9 cellular contexts compared by ENCODE assay signal in the genomic region with DNA sequence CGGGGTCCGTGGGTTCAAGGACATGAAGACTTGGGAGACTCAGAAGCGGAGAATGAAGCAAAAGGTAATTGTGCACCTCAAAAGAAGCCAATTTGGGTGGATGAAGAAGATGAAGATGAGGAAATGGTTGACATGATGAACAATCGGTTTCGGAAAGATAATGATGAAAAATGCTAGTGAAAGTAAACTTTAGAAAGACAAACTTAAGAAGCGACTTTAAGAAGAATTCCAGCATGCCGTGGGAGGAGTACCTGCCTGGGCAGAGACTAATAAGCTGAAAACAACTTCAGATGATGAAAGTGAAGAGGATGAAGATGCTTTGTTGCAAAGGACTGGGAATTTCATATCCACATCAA. TPM values are rescaled to one million over a fixed set of nuclear protein-coding genes. Genes with fewer than 3 reads are reported as not detected.
DNase-seq lines count a peak whose midpoint lies in the region; ATAC-seq and TF ChIP-seq lines count a peak whose summit lies in the region.
"Had no signal": no experiment of that assay in that cellular context is flagged by ENCODE, and none has a peak within 500 bp of the region (broad histone marks: within the 10 kb centered on the region; RNA-seq: fewer than 3 reads in every experiment).

No MANE protein-coding gene starts in this region.

- H3K4me1 ChIP-seq in prostate gland (replicated peaks) = no peaks in the 10 kb centered on the region

- 64% methylated on average over 7 of the region's 7 CpGs for WGBS in prostate gland

- H3K36me3 ChIP-seq in GM06990 (ENCODE audit: control insufficient read depth, insufficient read depth, low read length) (no peaks in the 10 kb centered on the region; the same call in 1 of the 2 replicates), SK-N-MC (ENCODE audit: insufficient read depth, low read length) (no peaks in the 10 kb centered on the region), prostate gland (no peaks in the 10 kb centered on the region)

- H3K9ac ChIP-seq in SK-N-MC (ENCODE audit: insufficient read length) = peak overlapping the region; percentile 51

- peak overlapping the region; percentile 58 for H3K4me3 ChIP-seq in GM06990 (replicated peaks; ENCODE audit: low read depth, low read length)
- H3K4me3 ChIP-seq in SK-N-MC = peak overlapping the region; percentile 77
- peak overlapping the region; percentile 56 for H3K4me3 ChIP-seq in fibroblast of pulmonary artery (replicated peaks; ENCODE audit: low read depth, low read length)
- peak overlapping the region; percentile 26 to 32 for H3K4me3 ChIP-seq in prostate gland

- TF ChIP-seq CTCF in GM06990 (IDR thresholded peaks at IDR 0.05; ENCODE audit: insufficient read depth, low read length, poor library complexity, severe bottlenecking) (no peak), fibroblast of pulmonary artery (IDR thresholded peaks at IDR 0.05; ENCODE audit: low read length, missing control alignments) (no peak), prostate gland (IDR thresholded peaks at IDR 0.05) (no peak)

- DNase-seq in GM06990 (ENCODE audit: extremely low read depth, insufficient read length) (no peak), SK-N-MC (ENCODE audit: low read depth, low spot score) (no peak), fibroblast of pulmonary artery (ENCODE audit: low read depth) (no peak), prostate gland (ENCODE audit: low spot score) (no peak), Kasumi-1 (lab: John Stamatoyannopoulos, UW) (no peak), NCI-H1092 (lab: John Stamatoyannopoulos, UW) (no peak)
- DNase-seq in central memory CD4-positive, alpha-beta T cell = no peak

- H3K27ac ChIP-seq in SK-N-MC (no peak overlapping the region), prostate gland (peak overlapping the region in 1 of 2 donors; percentile 10)
- H3K27ac ChIP-seq: HL-60 had no signal

- ATAC-seq in GM18870 (IDR thresholded peaks at IDR 0.05; ENCODE audit: unreplicated experiment) = no peak

- H3K9me3 ChIP-seq in SK-N-MC (ENCODE audit: low read depth, low read length) (no peaks in the 10 kb centered on the region), prostate gland (no peaks in the 10 kb centered on the region)

- intact Hi-C loops in prostate gland (cut with DNase I) = no loop called here

- no peak for TF ChIP-seq POLR2A in prostate gland (IDR thresholded peaks at IDR 0.05)

- H3K27me3 ChIP-seq in GM06990 (replicated peaks; ENCODE audit: control insufficient read depth, insufficient read depth, low read length) (no peaks in the 10 kb centered on the region), prostate gland (replicated peaks; ENCODE audit: insufficient read depth) (no peaks in the 10 kb centered on the region)

RNA-seq across cellular contexts. Expression of a gene that starts 43.5 kb away (rescaled TPM):
- total RNA-seq in prostate gland = 10 to 100 TPM in 1 of 2 donors, 1 to 10 TPM in 1; 7.0 to 21.1 TPM
